Comparison of ENCODE assay signal across 9 cellular contexts in genomic region chr1:117312453-117313138, GRCh38. TPM values are rescaled to one million over a fixed set of nuclear protein-coding genes. Genes with fewer than 3 reads are reported as not detected.
DNase-seq lines count a peak whose midpoint lies in the region; ATAC-seq, FAIRE-seq and TF ChIP-seq lines count a peak whose summit lies in the region.
"Had no signal": no experiment of that assay in that cellular context is flagged by ENCODE, and none has a peak within 500 bp of the region (broad histone marks: within the 10 kb centered on the region; RNA-seq: fewer than 3 reads in every experiment).

No MANE protein-coding gene starts in this region.

- H3K36me3 ChIP-seq in bronchial epithelial cell (ENCODE audit: control insufficient read depth, insufficient read depth, low read length) (no peaks in the 10 kb centered on the region), osteoblast (ENCODE audit: insufficient read depth, low read length) (no peaks in the 10 kb centered on the region)

- in situ Hi-C loops in KBM-7 (cut with MboI; ENCODE audit: low pct_unique_long_range_greater_than_20kb, low sequenced_read_pairs) = no loop called here

- peak overlapping the region; percentile 51 for H2AFZ ChIP-seq in osteoblast (ENCODE audit: low read length)

- DNase-seq in GM04503 (ENCODE audit: low read depth) (peak; percentile 25), KBM-7 (peak; percentile 26), bronchial epithelial cell (ENCODE audit: low read depth) (peak; percentile 66), osteoblast (ENCODE audit: insufficient read length, low spot score, missing footprints) (no peak), NCI-H1694 treated with DMSO at 0.1 percent for 48 hours (lab: John Stamatoyannopoulos, UW) (no peak)
- no peak for DNase-seq in stimulated activated CD4-positive, alpha-beta T cell treated with anti-CD3 and anti-CD28 coated beads, Interleukin-2, amount 100 ng/mL, for 48 hours
- DNase-seq: natural killer cell had no signal

- H3K4me3 ChIP-seq in bronchial epithelial cell (ENCODE audit: low read depth, low read length) (no peak overlapping the region), osteoblast (ENCODE audit: insufficient read depth, low read length) (no peak overlapping the region)

- FAIRE-seq in bronchial epithelial cell (lab: Jason Lieb, UNC) = no peak

- no peaks in the 10 kb centered on the region for H3K79me2 ChIP-seq in osteoblast (ENCODE audit: insufficient read depth, low read length)

- ATAC-seq in HG03280 (IDR thresholded peaks at IDR 0.05; ENCODE audit: unreplicated experiment) (no peak), HG03354 (IDR thresholded peaks at IDR 0.05; ENCODE audit: poor library complexity, severe bottlenecking, unreplicated experiment) (no peak)

- H3K27me3 ChIP-seq in bronchial epithelial cell (ENCODE audit: control insufficient read depth, insufficient read depth, low read length) = no peaks in the 10 kb centered on the region
- H3K27me3 ChIP-seq in osteoblast (ENCODE audit: insufficient read depth, low read length) = peaks cover 2% of the 10 kb centered on the region

- no peaks in the 10 kb centered on the region for H3K9me3 ChIP-seq in osteoblast (ENCODE audit: low read depth, low read length)

- H3K4me1 ChIP-seq in osteoblast (ENCODE audit: insufficient read depth, low read length) = no peaks in the 10 kb centered on the region

- no peaks in the 10 kb centered on the region for H4K20me1 ChIP-seq in osteoblast (ENCODE audit: insufficient read depth, low read length)

- TF ChIP-seq CTCF in bronchial epithelial cell (IDR thresholded peaks at IDR 0.05; ENCODE audit: insufficient read depth, low read length, severe bottlenecking) (peak; percentile 61), osteoblast (IDR thresholded peaks at IDR 0.05; ENCODE audit: extremely low read depth, low read depth, low read length) (peak; percentile 63)

- H3K27ac ChIP-seq in osteoblast (ENCODE audit: low read depth, low read length) = no peak overlapping the region

- no peak overlapping the region for H3K4me2 ChIP-seq in osteoblast (ENCODE audit: insufficient read depth, low read length)

RNA-seq across cellular contexts. Expression of gene MAN1A2, which starts 54.7 kb away (rescaled TPM):
- total RNA-seq in bronchial epithelial cell = 44.0 and 49.8 TPM in 2 replicates
- 51.0 and 52.5 TPM in 2 replicates for total RNA-seq in osteoblast

Comparison
In these comparisons a context has a peak if more than half of its experiments do, and no peak if none do; other contexts are left out.
1. DNase-seq: peak in GM04503 (single experiment), KBM-7 (single experiment) and bronchial epithelial cell (single experiment); none in osteoblast (single experiment), NCI-H1694 treated with DMSO at 0.1 percent for 48 hours (single experiment) and stimulated activated CD4-positive, alpha-beta T cell treated with anti-CD3 and anti-CD28 coated beads, Interleukin-2, amount 100 ng/mL, for 48 hours (0 of 2).